ENCODE assay signal across 8 cellular contexts in the genomic region with DNA sequence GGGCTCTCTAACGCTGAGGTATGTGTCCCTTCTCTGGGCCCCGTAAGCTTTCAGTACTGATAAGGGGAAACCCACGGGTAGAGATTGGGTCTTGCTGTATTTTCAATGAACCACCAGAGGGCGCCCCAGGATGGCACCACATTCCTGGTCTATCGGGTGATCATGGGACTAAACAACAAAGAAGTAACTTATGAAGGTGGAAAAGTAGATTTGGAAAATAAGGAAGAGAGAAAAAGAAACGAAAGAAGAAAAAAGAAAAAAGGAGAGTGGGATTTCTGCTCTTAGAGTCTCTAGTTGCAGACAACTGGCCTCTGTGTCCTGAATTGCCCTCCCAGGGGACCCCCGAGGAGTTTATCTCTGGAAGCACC.
DNase-seq lines count a peak whose midpoint lies in the region; TF ChIP-seq lines count a peak whose summit lies in the region.

No MANE protein-coding gene starts in this region.

- DNase-seq in GM12865 (ENCODE audit: low read depth) (peak; percentile 92), MG63 (peak; percentile 39), SK-N-MC (ENCODE audit: low read depth, low spot score) (peak; percentile 81), head of caudate nucleus (peak; percentile 49 to 96 (median 88)), posterior cingulate gyrus (peak; percentile 65 to 97 (median 85)), vagina (ENCODE audit: extremely low spot score in 2 of 2) (no peak)
- peak; percentile 79 for DNase-seq in activated naive CD4-positive, alpha-beta T cell treated with anti-CD3 and anti-CD28 coated beads, Interleukin-2, amount 50 U/mL, for 16 hours

- H3K36me3 ChIP-seq in HEK293 (ENCODE audit: control insufficient read depth in 2 of 2, insufficient read depth in 1 of 2, low read length in 2 of 2), result peaks cover 0 to 5% of the 10 kb centered on the region in 2 experiments; a peak in 1 of 3 replicates
- H3K36me3 ChIP-seq in MG63, result no peaks in the 10 kb centered on the region
- H3K36me3 ChIP-seq in SK-N-MC (ENCODE audit: insufficient read depth, low read length), result no peaks in the 10 kb centered on the region
- H3K36me3 ChIP-seq in vagina, result peaks cover 0 to 6% of the 10 kb centered on the region in 2 donors

- H3K9me3 ChIP-seq in HEK293 (ENCODE audit: control insufficient read depth, insufficient read depth, low read depth, low read length) (no peaks in the 10 kb centered on the region), MG63 (no peaks in the 10 kb centered on the region), SK-N-MC (ENCODE audit: low read depth, low read length) (no peaks in the 10 kb centered on the region), vagina (no peaks in the 10 kb centered on the region)

- no peaks in the 10 kb centered on the region for H3K27me3 ChIP-seq in MG63
- no peaks in the 10 kb centered on the region for H3K27me3 ChIP-seq in vagina

- H3K4me1 ChIP-seq in HEK293 (ENCODE audit: control insufficient read depth, insufficient read depth, low read length), result no peaks in the 10 kb centered on the region
- H3K4me1 ChIP-seq in vagina, result peaks cover 62% of the 10 kb centered on the region

- CTCF ChIA-PET in HEK293 (lab: Yijun Ruan, JAX), result interaction anchor here (0.5 to 4.7 kb wide), 63 partner anchors 11 to 1388 kb away, joined by 3 to 86 read pairs (median 4); a partner anchor contains a TSS

- no peak overlapping the region for H3K9ac ChIP-seq in SK-N-MC (ENCODE audit: insufficient read length)

- intact Hi-C loops in head of caudate nucleus (cut with DNase I) (loop anchor here (2.0 to 10.0 kb wide), 4 partner anchors 45 to 430 kb away; a partner anchor contains a TSS), posterior cingulate gyrus (cut with DNase I) (loop anchor here (1.0 to 5.0 kb wide), 3 partner anchors 77 to 431 kb away; no protein-coding TSS in a partner anchor), vagina (cut with DNase I) (loop anchor here (5.0 to 10.0 kb wide), 2 partner anchors 173 to 430 kb away; a partner anchor contains a TSS)

- TF ChIP-seq CTCF in GM12865 (IDR thresholded peaks at IDR 0.05; ENCODE audit: insufficient read depth, low read depth, low read length, missing control alignments) (peak; percentile 76), HEK293 (tag by site-specific recombination; IDR thresholded peaks at IDR 0.05) (peak; percentile 76), vagina (IDR thresholded peaks at IDR 0.05) (peak; percentile 58 to 84 (median 77))

- H3K4me3 ChIP-seq in GM12865 (ENCODE audit: low read depth, low read length) (no peak overlapping the region), HEK293 (ENCODE audit: low read depth, low read length) (no peak overlapping the region), MG63 (no peak overlapping the region), SK-N-MC (peak overlapping the region; percentile 64), vagina (no peak overlapping the region)

- TF ChIP-seq POLR2A in vagina (IDR thresholded peaks at IDR 0.05), result no peak

- H3K27ac ChIP-seq in HEK293 (ENCODE audit: extremely low read depth, low read depth, low read length) (no peak overlapping the region), SK-N-MC (peak overlapping the region; percentile 39), vagina (peak overlapping the region; percentile 42)

- POLR2A ChIA-PET in HEK293 (lab: Yijun Ruan, JAX), result interaction anchor here (1.0 kb wide), 1 partner anchor 430 kb away, joined by 3 read pairs; a partner anchor contains a TSS

TF ChIP-seq in HEK293, 187 proteins besides CTCF, POLR2A, EP300 and RAD21 (continues in another document):
- TF ChIP-seq ZNF2 (tag by site-specific recombination; IDR thresholded peaks at IDR 0.05) (peak; percentile 55; the same call in 1 of the 2 replicates), ZNF366 (tag by site-specific recombination; conservative IDR thresholded peaks at IDR 0.05) (peak; percentile 83), EGR2 (tag by site-specific recombination; IDR thresholded peaks at IDR 0.05; ENCODE audit: low read depth) (0 out of 2 replicates have a peak, but pooled peaks have one; percentile 9), IKZF3 (tag by site-specific recombination; IDR thresholded peaks at IDR 0.05) (no peak), ZBTB17 (tag by site-specific recombination; IDR thresholded peaks at IDR 0.05) (peak; percentile 66; the same call in 1 of the 2 replicates), ZNF837 (tag by site-specific recombination; IDR thresholded peaks at IDR 0.05) (no peak), YY2 (tag by site-specific recombination; IDR thresholded peaks at IDR 0.05) (no peak), ZEB2 (tag by site-specific recombination; IDR thresholded peaks at IDR 0.05) (0 out of 2 replicates have a peak, but pooled peaks have one; percentile 40), ZNF19 (tag by site-specific recombination; IDR thresholded peaks at IDR 0.05; ENCODE audit: low read depth) (no peak), ZNF529 (tag by site-specific recombination; IDR thresholded peaks at IDR 0.05; ENCODE audit: insufficient replicate concordance) (no peak), ZFP3 (tag by site-specific recombination; IDR thresholded peaks at IDR 0.05; ENCODE audit: low read depth) (no peak), ZNF416 (tag by site-specific recombination; IDR thresholded peaks at IDR 0.05) (no peak), ZNF214 (tag by site-specific recombination; IDR thresholded peaks at IDR 0.05; ENCODE audit: borderline replicate concordance) (no peak), ZNF777 (tag by site-specific recombination; IDR thresholded peaks at IDR 0.05; ENCODE audit: borderline replicate concordance) (no peak), KLF16 (tag by site-specific recombination; IDR thresholded peaks at IDR 0.05) (no peak), ZNF132 (tag by site-specific recombination; IDR thresholded peaks at IDR 0.05; ENCODE audit: borderline replicate concordance) (no peak), ZNF514 (tag by site-specific recombination; IDR thresholded peaks at IDR 0.05) (no peak), PRDM1 (tag by site-specific recombination; IDR thresholded peaks at IDR 0.05) (peak; percentile 77), ZBTB48 (tag by site-specific recombination; IDR thresholded peaks at IDR 0.05) (no peak), ZNF610 (tag by site-specific recombination; IDR thresholded peaks at IDR 0.05; ENCODE audit: borderline replicate concordance) (0 out of 2 replicates have a peak, but pooled peaks have one; percentile 20), ZFP69B (tag by site-specific recombination; IDR thresholded peaks at IDR 0.05) (peak; percentile 17; the same call in 1 of the 2 replicates), ZNF350 (tag by site-specific recombination; IDR thresholded peaks at IDR 0.05) (no peak), ZNF629 (tag by site-specific recombination; IDR thresholded peaks at IDR 0.05) (0 out of 2 replicates have a peak, but pooled peaks have one; percentile 25), HOXA7 (CRISPR knock-in tag; IDR thresholded peaks at IDR 0.05; ENCODE audit: borderline replicate concordance) (no peak)
- TF ChIP-seq, protein P1, sequence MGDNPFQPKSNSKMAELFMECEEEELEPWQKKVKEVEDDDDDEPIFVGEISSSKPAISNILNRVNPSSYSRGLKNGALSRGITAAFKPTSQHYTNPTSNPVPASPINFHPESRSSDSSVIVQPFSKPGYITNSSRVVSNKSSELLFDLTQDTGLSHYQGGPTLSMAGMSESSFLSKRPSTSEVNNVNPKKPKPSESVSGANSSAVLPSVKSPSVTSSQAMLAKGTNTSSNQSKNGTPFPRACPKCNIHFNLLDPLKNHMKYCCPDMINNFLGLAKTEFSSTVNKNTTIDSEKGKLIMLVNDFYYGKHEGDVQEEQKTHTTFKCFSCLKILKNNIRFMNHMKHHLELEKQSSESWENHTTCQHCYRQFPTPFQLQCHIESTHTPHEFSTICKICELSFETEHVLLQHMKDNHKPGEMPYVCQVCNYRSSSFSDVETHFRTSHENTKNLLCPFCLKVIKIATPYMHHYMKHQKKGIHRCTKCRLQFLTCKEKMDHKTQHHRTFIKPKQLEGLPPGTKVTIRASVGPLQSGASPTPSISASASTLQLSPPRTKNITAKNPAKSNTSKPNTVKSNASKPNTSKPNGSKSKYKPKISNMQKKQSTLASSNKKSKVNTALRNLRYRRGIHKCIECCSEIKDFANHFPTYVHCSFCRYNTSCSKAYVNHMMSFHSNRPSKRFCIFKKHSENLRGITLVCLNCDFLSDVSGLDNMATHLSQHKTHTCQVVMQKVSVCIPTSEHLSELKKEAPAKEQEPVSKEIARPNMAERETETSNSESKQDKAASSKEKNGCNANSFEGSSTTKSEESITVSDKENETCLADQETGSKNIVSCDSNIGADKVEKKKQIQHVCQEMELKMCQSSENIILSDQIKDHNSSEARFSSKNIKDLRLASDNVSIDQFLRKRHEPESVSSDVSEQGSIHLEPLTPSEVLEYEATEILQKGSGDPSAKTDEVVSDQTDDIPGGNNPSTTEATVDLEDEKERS (tag by site-specific recombination; IDR thresholded peaks at IDR 0.05), result no peak
- TF ChIP-seq, protein P2, sequence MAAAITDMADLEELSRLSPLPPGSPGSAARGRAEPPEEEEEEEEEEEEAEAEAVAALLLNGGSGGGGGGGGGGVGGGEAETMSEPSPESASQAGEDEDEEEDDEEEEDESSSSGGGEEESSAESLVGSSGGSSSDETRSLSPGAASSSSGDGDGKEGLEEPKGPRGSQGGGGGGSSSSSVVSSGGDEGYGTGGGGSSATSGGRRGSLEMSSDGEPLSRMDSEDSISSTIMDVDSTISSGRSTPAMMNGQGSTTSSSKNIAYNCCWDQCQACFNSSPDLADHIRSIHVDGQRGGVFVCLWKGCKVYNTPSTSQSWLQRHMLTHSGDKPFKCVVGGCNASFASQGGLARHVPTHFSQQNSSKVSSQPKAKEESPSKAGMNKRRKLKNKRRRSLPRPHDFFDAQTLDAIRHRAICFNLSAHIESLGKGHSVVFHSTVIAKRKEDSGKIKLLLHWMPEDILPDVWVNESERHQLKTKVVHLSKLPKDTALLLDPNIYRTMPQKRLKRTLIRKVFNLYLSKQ (tag by site-specific recombination; IDR thresholded peaks at IDR 0.05; ENCODE audit: borderline replicate concordance), result no peak
- TF ChIP-seq, protein P3, sequence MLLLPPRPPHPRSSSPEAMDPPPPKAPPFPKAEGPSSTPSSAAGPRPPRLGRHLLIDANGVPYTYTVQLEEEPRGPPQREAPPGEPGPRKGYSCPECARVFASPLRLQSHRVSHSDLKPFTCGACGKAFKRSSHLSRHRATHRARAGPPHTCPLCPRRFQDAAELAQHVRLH (tag by site-specific recombination; IDR thresholded peaks at IDR 0.05), result no peak
- TF ChIP-seq, protein P4, sequence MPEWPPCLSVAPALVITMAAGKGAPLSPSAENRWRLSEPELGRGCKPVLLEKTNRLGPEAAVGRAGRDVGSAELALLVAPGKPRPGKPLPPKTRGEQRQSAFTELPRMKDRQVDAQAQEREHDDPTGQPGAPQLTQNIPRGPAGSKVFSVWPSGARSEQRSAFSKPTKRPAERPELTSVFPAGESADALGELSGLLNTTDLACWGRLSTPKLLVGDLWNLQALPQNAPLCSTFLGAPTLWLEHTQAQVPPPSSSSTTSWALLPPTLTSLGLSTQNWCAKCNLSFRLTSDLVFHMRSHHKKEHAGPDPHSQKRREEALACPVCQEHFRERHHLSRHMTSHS (tag by site-specific recombination; IDR thresholded peaks at IDR 0.05), result no peak

Comparison
In these comparisons a context has a peak if more than half of its experiments do, and no peak if none do; other contexts are left out.
1. DNase-seq: peak in GM12865 (single experiment), MG63 (single experiment), SK-N-MC (single experiment), activated naive CD4-positive, alpha-beta T cell treated with anti-CD3 and anti-CD28 coated beads, Interleukin-2, amount 50 U/mL, for 16 hours (single experiment), head of caudate nucleus (42 of 42) and posterior cingulate gyrus (10 of 10); none in vagina (0 of 2).
2. Peak in every context shown above with its lines, with median percentiles within 50 percentile points of each other: CTCF ChIP-seq.